ENCODE assay signal across 1 cellular context in the genomic region with DNA sequence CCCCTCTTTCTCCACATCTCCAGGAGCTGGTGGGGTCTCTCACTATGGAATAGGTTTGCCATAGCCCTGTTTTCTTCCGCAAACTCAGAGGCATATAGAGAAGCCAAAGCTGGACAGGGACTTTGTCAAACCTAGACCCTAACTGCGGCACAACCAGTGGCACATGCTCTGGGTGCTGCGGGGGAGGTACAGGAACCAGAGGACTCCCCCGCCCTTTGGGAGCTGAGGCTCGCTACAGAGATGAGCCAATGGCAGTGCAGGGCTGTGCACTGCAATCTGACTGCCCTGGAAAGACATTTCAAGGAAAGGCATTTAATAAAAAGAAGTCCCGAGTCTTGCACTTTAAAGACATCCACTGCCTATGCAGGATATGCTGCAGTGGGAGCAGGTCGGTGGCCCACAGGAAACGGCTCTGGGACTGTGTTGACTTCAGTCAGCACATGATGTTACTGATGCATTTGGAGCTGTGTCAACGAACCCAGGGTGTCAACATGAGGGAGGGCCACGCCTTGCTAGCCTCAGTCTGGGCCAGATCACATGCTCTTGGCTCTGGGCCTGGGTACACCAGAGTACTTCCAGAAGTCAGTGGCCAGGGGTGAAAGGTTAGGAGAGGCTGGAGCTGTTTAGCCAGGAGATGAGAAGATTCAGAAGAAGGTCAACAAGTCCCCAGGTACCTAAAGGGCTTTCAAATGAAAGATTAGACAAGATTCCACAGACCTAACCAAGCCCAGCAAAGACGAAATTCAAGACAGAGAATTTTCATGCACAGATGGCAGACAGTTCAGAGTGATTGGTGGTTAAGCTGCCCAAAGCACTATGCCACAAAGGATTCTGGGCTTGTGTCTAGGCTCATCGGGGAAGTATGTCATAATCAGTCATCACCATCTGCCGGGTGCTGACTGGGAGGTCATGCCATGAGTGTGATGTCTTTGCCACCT.
TF ChIP-seq lines count a peak whose summit lies in the region.

No MANE protein-coding gene starts in this region.

TF ChIP-seq in HepG2, 621 proteins besides CTCF, POLR2A, EP300 and RAD21 (continued from another document and continues in another):
- TF ChIP-seq JARID2 (CRISPR knock-in tag; IDR thresholded peaks at IDR 0.05; ENCODE audit: insufficient replicate concordance): no peak
- TF ChIP-seq, protein P1, sequence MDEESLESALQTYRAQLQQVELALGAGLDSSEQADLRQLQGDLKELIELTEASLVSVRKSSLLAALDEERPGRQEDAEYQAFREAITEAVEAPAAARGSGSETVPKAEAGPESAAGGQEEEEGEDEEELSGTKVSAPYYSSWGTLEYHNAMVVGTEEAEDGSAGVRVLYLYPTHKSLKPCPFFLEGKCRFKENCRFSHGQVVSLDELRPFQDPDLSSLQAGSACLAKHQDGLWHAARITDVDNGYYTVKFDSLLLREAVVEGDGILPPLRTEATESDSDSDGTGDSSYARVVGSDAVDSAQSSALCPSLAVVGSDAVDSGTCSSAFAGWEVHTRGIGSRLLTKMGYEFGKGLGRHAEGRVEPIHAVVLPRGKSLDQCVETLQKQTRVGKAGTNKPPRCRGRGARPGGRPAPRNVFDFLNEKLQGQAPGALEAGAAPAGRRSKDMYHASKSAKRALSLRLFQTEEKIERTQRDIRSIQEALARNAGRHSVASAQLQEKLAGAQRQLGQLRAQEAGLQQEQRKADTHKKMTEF (CRISPR knock-in tag; IDR thresholded peaks at IDR 0.05): peak; percentile 79
- no peak for TF ChIP-seq ZNF724P (CRISPR knock-in tag; IDR thresholded peaks at IDR 0.05; ENCODE audit: borderline replicate concordance)
- TF ChIP-seq, protein P2, sequence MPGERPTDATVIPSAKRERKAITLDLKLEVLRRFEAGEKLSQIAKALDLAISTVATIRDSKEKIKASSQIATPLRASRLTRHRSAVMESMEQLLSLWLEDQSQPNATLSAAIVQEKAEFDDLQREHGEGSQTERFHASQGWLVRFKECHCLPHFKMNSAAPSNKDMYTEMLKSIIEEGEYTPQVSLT (CRISPR knock-in tag; IDR thresholded peaks at IDR 0.05; ENCODE audit: borderline replicate concordance, low read depth): no peak
- TF ChIP-seq, protein P3, sequence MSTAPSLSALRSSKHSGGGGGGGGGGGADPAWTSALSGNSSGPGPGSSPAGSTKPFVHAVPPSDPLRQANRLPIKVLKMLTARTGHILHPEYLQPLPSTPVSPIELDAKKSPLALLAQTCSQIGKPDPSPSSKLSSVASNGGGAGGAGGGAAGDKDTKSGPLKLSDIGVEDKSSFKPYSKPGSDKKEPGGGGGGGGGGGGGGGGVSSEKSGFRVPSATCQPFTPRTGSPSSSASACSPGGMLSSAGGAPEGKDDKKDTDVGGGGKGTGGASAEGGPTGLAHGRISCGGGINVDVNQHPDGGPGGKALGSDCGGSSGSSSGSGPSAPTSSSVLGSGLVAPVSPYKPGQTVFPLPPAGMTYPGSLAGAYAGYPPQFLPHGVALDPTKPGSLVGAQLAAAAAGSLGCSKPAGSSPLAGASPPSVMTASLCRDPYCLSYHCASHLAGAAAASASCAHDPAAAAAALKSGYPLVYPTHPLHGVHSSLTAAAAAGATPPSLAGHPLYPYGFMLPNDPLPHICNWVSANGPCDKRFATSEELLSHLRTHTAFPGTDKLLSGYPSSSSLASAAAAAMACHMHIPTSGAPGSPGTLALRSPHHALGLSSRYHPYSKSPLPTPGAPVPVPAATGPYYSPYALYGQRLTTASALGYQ (CRISPR knock-in tag; IDR thresholded peaks at IDR 0.05): no peak
- TF ChIP-seq, protein P4, sequence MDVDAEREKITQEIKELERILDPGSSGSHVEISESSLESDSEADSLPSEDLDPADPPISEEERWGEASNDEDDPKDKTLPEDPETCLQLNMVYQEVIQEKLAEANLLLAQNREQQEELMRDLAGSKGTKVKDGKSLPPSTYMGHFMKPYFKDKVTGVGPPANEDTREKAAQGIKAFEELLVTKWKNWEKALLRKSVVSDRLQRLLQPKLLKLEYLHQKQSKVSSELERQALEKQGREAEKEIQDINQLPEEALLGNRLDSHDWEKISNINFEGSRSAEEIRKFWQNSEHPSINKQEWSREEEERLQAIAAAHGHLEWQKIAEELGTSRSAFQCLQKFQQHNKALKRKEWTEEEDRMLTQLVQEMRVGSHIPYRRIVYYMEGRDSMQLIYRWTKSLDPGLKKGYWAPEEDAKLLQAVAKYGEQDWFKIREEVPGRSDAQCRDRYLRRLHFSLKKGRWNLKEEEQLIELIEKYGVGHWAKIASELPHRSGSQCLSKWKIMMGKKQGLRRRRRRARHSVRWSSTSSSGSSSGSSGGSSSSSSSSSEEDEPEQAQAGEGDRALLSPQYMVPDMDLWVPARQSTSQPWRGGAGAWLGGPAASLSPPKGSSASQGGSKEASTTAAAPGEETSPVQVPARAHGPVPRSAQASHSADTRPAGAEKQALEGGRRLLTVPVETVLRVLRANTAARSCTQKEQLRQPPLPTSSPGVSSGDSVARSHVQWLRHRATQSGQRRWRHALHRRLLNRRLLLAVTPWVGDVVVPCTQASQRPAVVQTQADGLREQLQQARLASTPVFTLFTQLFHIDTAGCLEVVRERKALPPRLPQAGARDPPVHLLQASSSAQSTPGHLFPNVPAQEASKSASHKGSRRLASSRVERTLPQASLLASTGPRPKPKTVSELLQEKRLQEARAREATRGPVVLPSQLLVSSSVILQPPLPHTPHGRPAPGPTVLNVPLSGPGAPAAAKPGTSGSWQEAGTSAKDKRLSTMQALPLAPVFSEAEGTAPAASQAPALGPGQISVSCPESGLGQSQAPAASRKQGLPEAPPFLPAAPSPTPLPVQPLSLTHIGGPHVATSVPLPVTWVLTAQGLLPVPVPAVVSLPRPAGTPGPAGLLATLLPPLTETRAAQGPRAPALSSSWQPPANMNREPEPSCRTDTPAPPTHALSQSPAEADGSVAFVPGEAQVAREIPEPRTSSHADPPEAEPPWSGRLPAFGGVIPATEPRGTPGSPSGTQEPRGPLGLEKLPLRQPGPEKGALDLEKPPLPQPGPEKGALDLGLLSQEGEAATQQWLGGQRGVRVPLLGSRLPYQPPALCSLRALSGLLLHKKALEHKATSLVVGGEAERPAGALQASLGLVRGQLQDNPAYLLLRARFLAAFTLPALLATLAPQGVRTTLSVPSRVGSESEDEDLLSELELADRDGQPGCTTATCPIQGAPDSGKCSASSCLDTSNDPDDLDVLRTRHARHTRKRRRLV (CRISPR knock-in tag; IDR thresholded peaks at IDR 0.05): no peak
- TF ChIP-seq TCF7 (IDR thresholded peaks at IDR 0.05; ENCODE audit: low read depth): no peak
- TF ChIP-seq, protein P5, sequence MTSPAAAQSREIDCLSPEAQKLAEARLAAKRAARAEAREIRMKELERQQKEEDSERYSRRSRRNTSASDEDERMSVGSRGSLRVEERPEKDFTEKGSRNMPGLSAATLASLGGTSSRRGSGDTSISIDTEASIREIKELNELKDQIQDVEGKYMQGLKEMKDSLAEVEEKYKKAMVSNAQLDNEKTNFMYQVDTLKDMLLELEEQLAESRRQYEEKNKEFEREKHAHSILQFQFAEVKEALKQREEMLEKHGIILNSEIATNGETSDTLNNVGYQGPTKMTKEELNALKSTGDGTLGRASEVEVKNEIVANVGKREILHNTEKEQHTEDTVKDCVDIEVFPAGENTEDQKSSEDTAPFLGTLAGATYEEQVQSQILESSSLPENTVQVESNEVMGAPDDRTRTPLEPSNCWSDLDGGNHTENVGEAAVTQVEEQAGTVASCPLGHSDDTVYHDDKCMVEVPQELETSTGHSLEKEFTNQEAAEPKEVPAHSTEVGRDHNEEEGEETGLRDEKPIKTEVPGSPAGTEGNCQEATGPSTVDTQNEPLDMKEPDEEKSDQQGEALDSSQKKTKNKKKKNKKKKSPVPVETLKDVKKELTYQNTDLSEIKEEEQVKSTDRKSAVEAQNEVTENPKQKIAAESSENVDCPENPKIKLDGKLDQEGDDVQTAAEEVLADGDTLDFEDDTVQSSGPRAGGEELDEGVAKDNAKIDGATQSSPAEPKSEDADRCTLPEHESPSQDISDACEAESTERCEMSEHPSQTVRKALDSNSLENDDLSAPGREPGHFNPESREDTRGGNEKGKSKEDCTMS (CRISPR knock-in tag; conservative IDR thresholded peaks at IDR 0.05): no peak
- TF ChIP-seq HHEX (CRISPR knock-in tag; IDR thresholded peaks at IDR 0.05): no peak
- no peak; the same call in 1 of the 2 replicates for TF ChIP-seq FOXP1 (IDR thresholded peaks at IDR 0.05)
- peak; percentile 95 for TF ChIP-seq FOXP1 (CRISPR knock-in tag; IDR thresholded peaks at IDR 0.05)
- TF ChIP-seq, protein P6, sequence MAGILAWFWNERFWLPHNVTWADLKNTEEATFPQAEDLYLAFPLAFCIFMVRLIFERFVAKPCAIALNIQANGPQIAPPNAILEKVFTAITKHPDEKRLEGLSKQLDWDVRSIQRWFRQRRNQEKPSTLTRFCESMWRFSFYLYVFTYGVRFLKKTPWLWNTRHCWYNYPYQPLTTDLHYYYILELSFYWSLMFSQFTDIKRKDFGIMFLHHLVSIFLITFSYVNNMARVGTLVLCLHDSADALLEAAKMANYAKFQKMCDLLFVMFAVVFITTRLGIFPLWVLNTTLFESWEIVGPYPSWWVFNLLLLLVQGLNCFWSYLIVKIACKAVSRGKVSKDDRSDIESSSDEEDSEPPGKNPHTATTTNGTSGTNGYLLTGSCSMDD (CRISPR knock-in tag; IDR thresholded peaks at IDR 0.05): no peak
- TF ChIP-seq REPIN1 (CRISPR knock-in tag; IDR thresholded peaks at IDR 0.05; ENCODE audit: borderline replicate concordance, low read depth): no peak
- no peak for TF ChIP-seq PCBP1 (IDR thresholded peaks at IDR 0.05; ENCODE audit: borderline replicate concordance, low read depth, low read length)
- TF ChIP-seq KAT8 (CRISPR knock-in tag; IDR thresholded peaks at IDR 0.05): 0 out of 2 replicates have a peak, but pooled peaks have one; percentile 36
- no peak for TF ChIP-seq REL (CRISPR knock-in tag; conservative IDR thresholded peaks at IDR 0.05)
- TF ChIP-seq ZNF569 (CRISPR knock-in tag; IDR thresholded peaks at IDR 0.05; ENCODE audit: borderline replicate concordance): no peak
- TF ChIP-seq, protein P7, sequence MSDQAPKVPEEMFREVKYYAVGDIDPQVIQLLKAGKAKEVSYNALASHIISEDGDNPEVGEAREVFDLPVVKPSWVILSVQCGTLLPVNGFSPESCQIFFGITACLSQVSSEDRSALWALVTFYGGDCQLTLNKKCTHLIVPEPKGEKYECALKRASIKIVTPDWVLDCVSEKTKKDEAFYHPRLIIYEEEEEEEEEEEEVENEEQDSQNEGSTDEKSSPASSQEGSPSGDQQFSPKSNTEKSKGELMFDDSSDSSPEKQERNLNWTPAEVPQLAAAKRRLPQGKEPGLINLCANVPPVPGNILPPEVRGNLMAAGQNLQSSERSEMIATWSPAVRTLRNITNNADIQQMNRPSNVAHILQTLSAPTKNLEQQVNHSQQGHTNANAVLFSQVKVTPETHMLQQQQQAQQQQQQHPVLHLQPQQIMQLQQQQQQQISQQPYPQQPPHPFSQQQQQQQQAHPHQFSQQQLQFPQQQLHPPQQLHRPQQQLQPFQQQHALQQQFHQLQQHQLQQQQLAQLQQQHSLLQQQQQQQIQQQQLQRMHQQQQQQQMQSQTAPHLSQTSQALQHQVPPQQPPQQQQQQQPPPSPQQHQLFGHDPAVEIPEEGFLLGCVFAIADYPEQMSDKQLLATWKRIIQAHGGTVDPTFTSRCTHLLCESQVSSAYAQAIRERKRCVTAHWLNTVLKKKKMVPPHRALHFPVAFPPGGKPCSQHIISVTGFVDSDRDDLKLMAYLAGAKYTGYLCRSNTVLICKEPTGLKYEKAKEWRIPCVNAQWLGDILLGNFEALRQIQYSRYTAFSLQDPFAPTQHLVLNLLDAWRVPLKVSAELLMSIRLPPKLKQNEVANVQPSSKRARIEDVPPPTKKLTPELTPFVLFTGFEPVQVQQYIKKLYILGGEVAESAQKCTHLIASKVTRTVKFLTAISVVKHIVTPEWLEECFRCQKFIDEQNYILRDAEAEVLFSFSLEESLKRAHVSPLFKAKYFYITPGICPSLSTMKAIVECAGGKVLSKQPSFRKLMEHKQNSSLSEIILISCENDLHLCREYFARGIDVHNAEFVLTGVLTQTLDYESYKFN (CRISPR knock-in tag; conservative IDR thresholded peaks at IDR 0.05): peak; percentile 49
- no peak for TF ChIP-seq ZNF547 (CRISPR knock-in tag; IDR thresholded peaks at IDR 0.05)
- no peak for TF ChIP-seq ZFP36 (IDR thresholded peaks at IDR 0.05; ENCODE audit: borderline replicate concordance, low read depth, low read length, partially characterized antibody)
- TF ChIP-seq, protein P8, sequence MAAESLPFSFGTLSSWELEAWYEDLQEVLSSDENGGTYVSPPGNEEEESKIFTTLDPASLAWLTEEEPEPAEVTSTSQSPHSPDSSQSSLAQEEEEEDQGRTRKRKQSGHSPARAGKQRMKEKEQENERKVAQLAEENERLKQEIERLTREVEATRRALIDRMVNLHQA (CRISPR knock-in tag; IDR thresholded peaks at IDR 0.05): no peak
- no peak for TF ChIP-seq ZKSCAN8 (CRISPR knock-in tag; IDR thresholded peaks at IDR 0.05; ENCODE audit: borderline replicate concordance)
- no peak for TF ChIP-seq ZNF577 (CRISPR knock-in tag; IDR thresholded peaks at IDR 0.05; ENCODE audit: borderline replicate concordance, low read depth)
- no peak for TF ChIP-seq ZNF343 (CRISPR knock-in tag; IDR thresholded peaks at IDR 0.05)
- TF ChIP-seq ZNF329 (CRISPR knock-in tag; IDR thresholded peaks at IDR 0.05; ENCODE audit: low read depth): no peak
- no peak for TF ChIP-seq ZNF496 (CRISPR knock-in tag; IDR thresholded peaks at IDR 0.05; ENCODE audit: insufficient replicate concordance)
- TF ChIP-seq ERF (CRISPR knock-in tag; IDR thresholded peaks at IDR 0.05): peak; percentile 89
- TF ChIP-seq MZF1 (CRISPR knock-in tag; IDR thresholded peaks at IDR 0.05; ENCODE audit: borderline replicate concordance): no peak
- no peak for TF ChIP-seq AKAP8 (CRISPR knock-in tag; IDR thresholded peaks at IDR 0.05)
- no peak for TF ChIP-seq MTF2 (CRISPR knock-in tag; IDR thresholded peaks at IDR 0.05; ENCODE audit: borderline replicate concordance)
- no peak for TF ChIP-seq ATF1 (CRISPR knock-in tag; IDR thresholded peaks at IDR 0.05)
- TF ChIP-seq ZNF232 (CRISPR knock-in tag; IDR thresholded peaks at IDR 0.05; ENCODE audit: borderline replicate concordance): 0 out of 2 replicates have a peak, but pooled peaks have one; percentile 32
- TF ChIP-seq, protein P9, sequence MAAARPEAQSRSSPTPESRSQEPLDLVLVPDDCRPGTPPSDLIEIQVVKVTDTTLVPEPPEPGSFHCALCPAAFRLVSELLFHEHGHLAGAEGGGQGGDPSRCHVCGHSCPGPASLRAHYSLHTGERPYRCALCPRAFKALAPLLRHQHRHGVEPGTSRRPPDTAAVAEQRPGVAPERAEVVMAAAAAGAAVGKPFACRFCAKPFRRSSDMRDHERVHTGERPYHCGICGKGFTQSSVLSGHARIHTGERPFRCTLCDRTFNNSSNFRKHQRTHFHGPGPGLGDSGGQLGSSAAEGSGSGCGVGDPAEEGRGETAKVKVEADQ (CRISPR knock-in tag; IDR thresholded peaks at IDR 0.05; ENCODE audit: borderline replicate concordance): no peak
- peak; percentile 86 for TF ChIP-seq SP5 (CRISPR knock-in tag; IDR thresholded peaks at IDR 0.05; ENCODE audit: borderline replicate concordance, low read depth)
- no peak for TF ChIP-seq KMT2A (CRISPR knock-in tag; IDR thresholded peaks at IDR 0.05)
- peak; percentile 45; the same call in 1 of the 2 replicates for TF ChIP-seq NCOA2 (CRISPR knock-in tag; IDR thresholded peaks at IDR 0.05)
- peak; percentile 69 for TF ChIP-seq ZFY (CRISPR knock-in tag; IDR thresholded peaks at IDR 0.05)
- no peak for TF ChIP-seq ZNF607 (CRISPR knock-in tag; IDR thresholded peaks at IDR 0.05; ENCODE audit: borderline replicate concordance)
- peak; percentile 32; the same call in 1 of the 2 replicates for TF ChIP-seq ZNF331 (CRISPR knock-in tag; IDR thresholded peaks at IDR 0.05)
- TF ChIP-seq CCDC6 (CRISPR knock-in tag; IDR thresholded peaks at IDR 0.05): no peak
- TF ChIP-seq POLR2G (IDR thresholded peaks at IDR 0.05; ENCODE audit: low read depth, low read length): no peak
- peak; percentile 68; the same call in 1 of the 2 replicates for TF ChIP-seq HMG20A (CRISPR knock-in tag; IDR thresholded peaks at IDR 0.05; ENCODE audit: borderline replicate concordance)
- no peak for TF ChIP-seq NR1H2 (CRISPR knock-in tag; IDR thresholded peaks at IDR 0.05; ENCODE audit: borderline replicate concordance, low read depth)
- peak; percentile 48; the same call in 1 of the 2 replicates for TF ChIP-seq THAP11 (CRISPR knock-in tag; IDR thresholded peaks at IDR 0.05)
